ENCODE assay signal across 1 cellular context in the genomic region with DNA sequence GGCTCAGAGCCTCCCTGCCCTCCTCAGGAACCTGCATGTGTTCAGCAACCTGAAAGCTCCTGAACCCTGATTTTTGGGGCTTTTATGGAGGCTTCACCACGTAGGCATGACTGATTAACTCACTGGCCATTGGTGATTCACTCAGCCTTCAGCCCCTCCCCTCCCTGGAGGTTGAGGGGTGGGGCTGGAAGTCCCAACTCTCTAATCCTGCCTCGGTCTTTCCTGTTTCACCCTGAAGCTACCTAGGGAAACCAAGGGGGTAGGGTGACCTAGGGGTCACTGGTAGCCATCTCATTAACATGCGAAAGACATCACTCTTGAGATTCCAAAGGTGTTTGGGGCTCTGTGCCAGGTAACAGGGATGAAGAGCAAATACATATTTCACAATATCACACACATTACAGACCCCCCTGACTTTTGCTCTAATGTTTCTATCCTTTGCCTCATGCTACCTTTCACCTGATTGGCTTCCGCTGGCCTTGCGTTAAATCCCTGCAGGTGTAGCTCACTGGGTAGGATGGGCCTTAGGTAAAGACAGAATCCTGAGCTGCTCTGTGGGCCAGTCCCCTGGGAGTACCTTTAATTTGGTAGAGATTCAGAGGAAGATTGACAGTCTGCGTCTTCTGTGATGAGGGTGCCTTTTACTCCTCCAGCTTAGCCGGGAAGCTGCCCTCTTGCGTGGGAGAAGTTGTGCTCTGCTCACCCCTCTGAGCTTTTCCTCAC.
TF ChIP-seq lines count a peak whose summit lies in the region.

No MANE protein-coding gene starts in this region.

TF ChIP-seq in WTC11, 78 proteins besides CTCF, POLR2A, EP300 and RAD21 (continued from another document):
- TF ChIP-seq GRHL2 (CRISPR knock-in tag; IDR thresholded peaks at IDR 0.05; ENCODE audit: insufficient replicate concordance, severe bottlenecking), result no peak
- TF ChIP-seq, protein P1, sequence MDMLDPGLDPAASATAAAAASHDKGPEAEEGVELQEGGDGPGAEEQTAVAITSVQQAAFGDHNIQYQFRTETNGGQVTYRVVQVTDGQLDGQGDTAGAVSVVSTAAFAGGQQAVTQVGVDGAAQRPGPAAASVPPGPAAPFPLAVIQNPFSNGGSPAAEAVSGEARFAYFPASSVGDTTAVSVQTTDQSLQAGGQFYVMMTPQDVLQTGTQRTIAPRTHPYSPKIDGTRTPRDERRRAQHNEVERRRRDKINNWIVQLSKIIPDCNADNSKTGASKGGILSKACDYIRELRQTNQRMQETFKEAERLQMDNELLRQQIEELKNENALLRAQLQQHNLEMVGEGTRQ (CRISPR knock-in tag; IDR thresholded peaks at IDR 0.05), result no peak
- no peak for TF ChIP-seq ZNF416 (CRISPR knock-in tag; IDR thresholded peaks at IDR 0.05)
- TF ChIP-seq ZNF263 (CRISPR knock-in tag; IDR thresholded peaks at IDR 0.05; ENCODE audit: low read depth), result no peak
- TF ChIP-seq ZNF138 (CRISPR knock-in tag; conservative IDR thresholded peaks at IDR 0.05), result no peak
- TF ChIP-seq NR1H2 (CRISPR knock-in tag; IDR thresholded peaks at IDR 0.05), result no peak
- TF ChIP-seq, protein P2, sequence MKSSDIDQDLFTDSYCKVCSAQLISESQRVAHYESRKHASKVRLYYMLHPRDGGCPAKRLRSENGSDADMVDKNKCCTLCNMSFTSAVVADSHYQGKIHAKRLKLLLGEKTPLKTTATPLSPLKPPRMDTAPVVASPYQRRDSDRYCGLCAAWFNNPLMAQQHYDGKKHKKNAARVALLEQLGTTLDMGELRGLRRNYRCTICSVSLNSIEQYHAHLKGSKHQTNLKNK (CRISPR knock-in tag; IDR thresholded peaks at IDR 0.05), result no peak
TF ChIP-seq in WTC11: peak in this region for 0.
